14 cellular contexts compared by ENCODE assay signal in the genomic region with DNA sequence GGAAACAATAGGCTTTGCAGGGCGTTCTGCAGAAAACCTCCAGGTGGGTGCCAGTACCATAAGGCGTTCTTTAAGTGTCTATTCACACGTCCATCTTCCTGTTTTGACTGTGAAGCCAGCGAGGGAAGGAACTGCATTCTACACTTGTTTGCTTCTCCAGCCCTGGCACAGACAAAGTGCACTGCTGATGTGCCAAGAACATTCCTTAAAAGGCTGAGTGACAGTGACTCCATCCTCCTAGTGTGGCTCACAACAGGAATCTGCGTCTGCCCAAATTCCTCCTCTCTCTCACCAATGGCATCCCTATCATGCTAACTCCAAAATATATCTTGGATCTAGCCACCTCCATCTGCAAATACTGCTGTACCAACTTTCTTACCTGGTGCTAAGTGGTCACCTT.
A peak's percentile ranks its signal among the peaks of the same experiment; 100 is the strongest.
DNase-seq lines count a peak whose midpoint lies in the region; ATAC-seq and TF ChIP-seq lines count a peak whose summit lies in the region.
"Had no signal": no experiment of that assay in that cellular context is flagged by ENCODE, and none has a peak within 500 bp of the region (broad histone marks: within the 10 kb centered on the region; RNA-seq: fewer than 3 reads in every experiment).

No MANE protein-coding gene starts in this region.

- H3K9me3 ChIP-seq in heart left ventricle (peaks cover 0 to 16% (median 6%) of the 10 kb centered on the region in 12 donors), right atrium auricular region (no peaks in the 10 kb centered on the region), heart right ventricle (peaks cover 0 to 18% (median 9%) of the 10 kb centered on the region in 11 donors), prostate gland (no peaks in the 10 kb centered on the region)

- H3K36me3 Mint-ChIP-seq in activated CD4-positive, alpha-beta memory T cell treated with anti-CD3 and anti-CD28 coated beads for 36 hours, result no peaks in the 10 kb centered on the region
- H3K36me3 Mint-ChIP-seq: CD8-positive, alpha-beta T cell had no signal

- intact Hi-C loops in heart left ventricle (cut with DNase I), result loop anchor here in 1 of 10 donors (5.0 kb wide), 1 partner anchor 163 kb away; no protein-coding TSS in a partner anchor
- intact Hi-C loops in heart right ventricle (cut with DNase I), result loop anchor here in 2 of 10 donors (5.0 to 10.0 kb wide), 2 partner anchors 61 to 163 kb away; no protein-coding TSS in a partner anchor
- intact Hi-C loops in prostate gland (cut with DNase I), result no loop called here
- intact Hi-C loops in activated CD4-positive, alpha-beta memory T cell treated with anti-CD3 and anti-CD28 coated beads for 36 hours (cut with micrococcal nuclease), result no loop called here

- TF ChIP-seq CTCF in heart left ventricle (IDR thresholded peaks at IDR 0.05), result no peak
- TF ChIP-seq CTCF in right atrium auricular region (IDR thresholded peaks at IDR 0.05), result no peak
- TF ChIP-seq CTCF in heart right ventricle (IDR thresholded peaks at IDR 0.05), result no peak
- TF ChIP-seq CTCF in prostate gland (IDR thresholded peaks at IDR 0.05), result no peak

- H3K36me3 ChIP-seq in heart left ventricle, result no peaks in the 10 kb centered on the region
- H3K36me3 ChIP-seq in right atrium auricular region, result no peaks in the 10 kb centered on the region
- no peaks in the 10 kb centered on the region for H3K36me3 ChIP-seq in heart right ventricle
- H3K36me3 ChIP-seq in prostate gland, result no peaks in the 10 kb centered on the region

- POLR2A ChIA-PET in activated CD4-positive, alpha-beta memory T cell treated with anti-CD3 and anti-CD28 coated beads for 36 hours (lab: Charles Lee), result interaction anchor here (0.7 kb wide), 1 partner anchor 217 kb away, joined by 4 read pairs; no protein-coding TSS in a partner anchor

- ATAC-seq in heart left ventricle (peak; percentile 77 to 85 (median 79)), heart right ventricle (peak in 5 of 8 donors; percentile 69 to 90 (median 82)), GM18520 (IDR thresholded peaks at IDR 0.05; ENCODE audit: unreplicated experiment) (no peak)
- ATAC-seq: CD8-positive, alpha-beta T cell had no signal

- H3K4me1 ChIP-seq in heart left ventricle (peaks cover 0 to 28% (median 17%) of the 10 kb centered on the region in 12 donors), right atrium auricular region (peaks cover 0 to 28% of the 10 kb centered on the region in 2 donors), heart right ventricle (peaks cover 4 to 34% (median 24%) of the 10 kb centered on the region in 9 donors), prostate gland (replicated peaks) (no peaks in the 10 kb centered on the region)
- H3K4me1 ChIP-seq: BLaER1 treated with 17β-estradiol and CSF1 and Interleukin-3, amounts not matched to agents 10 nM and 100 nM had no signal

- no peaks in the 10 kb centered on the region for H3K27me3 Mint-ChIP-seq in activated CD4-positive, alpha-beta memory T cell treated with anti-CD3 and anti-CD28 coated beads for 36 hours

- 19 to 34% (median 24%) methylated on average over 5 of the region's 5 CpGs for WGBS in heart left ventricle, 4 donors
- 22% methylated on average over 5 of the region's 5 CpGs for WGBS in heart right ventricle, 2 donors
- WGBS in prostate gland, result 21% methylated on average over 5 of the region's 5 CpGs

- CTCF ChIA-PET in activated CD4-positive, alpha-beta memory T cell treated with anti-CD3 and anti-CD28 coated beads for 36 hours (lab: Charles Lee), result interaction anchor here (0.5 kb wide), 1 partner anchor 164 kb away, joined by 3 read pairs; no protein-coding TSS in a partner anchor

- DNase-seq in heart left ventricle (peak in 1 of 5 donors; percentile 13), right atrium auricular region (ENCODE audit: low spot score) (no peak), heart right ventricle (peak in 1 of 2 donors; percentile 18), prostate gland (ENCODE audit: low spot score) (peak; percentile 33), NCI-H226 (no peak)
- DNase-seq in activated CD4-positive, alpha-beta memory T cell treated with anti-CD3 and anti-CD28 coated beads for 36 hours, result no peak
- DNase-seq: Calu3; CD8-positive, alpha-beta T cell; DMS53; NCI-H1092 treated with DMSO at 0.1 percent for 48 hours; NCI-H2081 treated with DMSO at 0.1 percent for 48 hours; SHP77 treated with DMSO at 0.1 percent for 48 hours had no signal

- H3K27ac Mint-ChIP-seq in activated CD4-positive, alpha-beta memory T cell treated with anti-CD3 and anti-CD28 coated beads for 36 hours, result no peak overlapping the region
- H3K27ac Mint-ChIP-seq: CD8-positive, alpha-beta T cell had no signal

- TF ChIP-seq POLR2A in heart left ventricle (IDR thresholded peaks at IDR 0.05) (no peak), prostate gland (IDR thresholded peaks at IDR 0.05) (no peak)

- peaks cover 14% of the 10 kb centered on the region for H3K9me3 Mint-ChIP-seq in activated CD4-positive, alpha-beta memory T cell treated with anti-CD3 and anti-CD28 coated beads for 36 hours

- no peaks in the 10 kb centered on the region for H3K4me1 Mint-ChIP-seq in activated CD4-positive, alpha-beta memory T cell treated with anti-CD3 and anti-CD28 coated beads for 36 hours (ENCODE audit: low read depth)

- H3K27me3 ChIP-seq in heart left ventricle (no peaks in the 10 kb centered on the region), right atrium auricular region (no peaks in the 10 kb centered on the region), heart right ventricle (no peaks in the 10 kb centered on the region), prostate gland (replicated peaks; ENCODE audit: insufficient read depth) (no peaks in the 10 kb centered on the region)
- H3K27me3 ChIP-seq: BLaER1 treated with 17β-estradiol and CSF1 and Interleukin-3, amounts not matched to agents 10 nM and 100 nM had no signal

- H3K4me3 ChIP-seq in heart left ventricle, result no peak overlapping the region
- no peak overlapping the region for H3K4me3 ChIP-seq in right atrium auricular region
- no peak overlapping the region for H3K4me3 ChIP-seq in heart right ventricle
- no peak overlapping the region for H3K4me3 ChIP-seq in prostate gland
- H3K4me3 ChIP-seq: BLaER1 treated with 17β-estradiol and CSF1 and Interleukin-3, amounts not matched to agents 10 nM and 100 nM had no signal

- H3K27ac ChIP-seq in heart left ventricle (peak overlapping the region in 2 of 12 donors; percentile 1 to 8), right atrium auricular region (peak overlapping the region in 1 of 2 donors; percentile 47), heart right ventricle (peak overlapping the region in 1 of 10 donors; percentile 12), prostate gland (no peak overlapping the region)
- H3K27ac ChIP-seq: BLaER1 treated with 17β-estradiol and CSF1 and Interleukin-3, amounts not matched to agents 10 nM and 100 nM had no signal

- no peak overlapping the region for H3K4me3 Mint-ChIP-seq in activated CD4-positive, alpha-beta memory T cell treated with anti-CD3 and anti-CD28 coated beads for 36 hours
- H3K4me3 Mint-ChIP-seq: CD8-positive, alpha-beta T cell had no signal
